ENCODE assay signal across 8 cellular contexts in genomic region chr18:50281972-50282520, GRCh38. TPM values are rescaled to one million over a fixed set of nuclear protein-coding genes. Genes with fewer than 3 reads are reported as not detected.
DNase-seq lines count a peak whose midpoint lies in the region; ATAC-seq and TF ChIP-seq lines count a peak whose summit lies in the region.

No MANE protein-coding gene starts in this region.

- no peaks in the 10 kb centered on the region for H3K9me2 ChIP-seq in GM23248 (ENCODE audit: insufficient read depth)

- H3K4me3 ChIP-seq in GM23248 (peak overlapping the region; percentile 92), WERI-Rb-1 (ENCODE audit: low read depth, low read length) (peak overlapping the region; percentile 79), heart left ventricle (peak overlapping the region; percentile 62 to 99 (median 87)), gastrocnemius medialis (peak overlapping the region; percentile 74 to 99 (median 90))

- H3K9me3 ChIP-seq in GM23248 (ENCODE audit: low read depth) (no peaks in the 10 kb centered on the region), WERI-Rb-1 (ENCODE audit: severe bottlenecking) (no peaks in the 10 kb centered on the region), heart left ventricle (no peaks in the 10 kb centered on the region), gastrocnemius medialis (no peaks in the 10 kb centered on the region)

- no peaks in the 10 kb centered on the region for H4K20me1 ChIP-seq in GM23248 (ENCODE audit: insufficient read depth)

- DNase-seq in GM23248: no peak
- DNase-seq in WERI-Rb-1: no peak
- DNase-seq in heart left ventricle: peak in 1 of 5 donors; percentile 50
- DNase-seq in gastrocnemius medialis: no peak
- DNase-seq in stimulated activated CD4-positive, alpha-beta T cell treated with anti-CD3 and anti-CD28 coated beads, Interleukin-1b, Interleukin-23, amount 100 ng/mL, for 48 hours: no peak
- no peak for DNase-seq in NCI-H526 (lab: John Stamatoyannopoulos, UW)
- DNase-seq in NCI-H69 (lab: John Stamatoyannopoulos, UW): no peak
- no peak for DNase-seq in NCI-H345 treated with DMSO at 0.1 percent for 48 hours (lab: John Stamatoyannopoulos, UW; ENCODE audit: unreplicated experiment)

- H3F3A ChIP-seq in GM23248 (ENCODE audit: insufficient read depth): 0 out of 2 replicates have a peak, but pooled peaks cover 4% of the 10 kb centered on the region

- TF ChIP-seq POLR2A in heart left ventricle (IDR thresholded peaks at IDR 0.05) (no peak), gastrocnemius medialis (IDR thresholded peaks at IDR 0.05) (no peak)

- H3K4me1 ChIP-seq in GM23248 (ENCODE audit: insufficient read depth): peaks cover 20% of the 10 kb centered on the region; the same call in 1 of the 2 replicates
- peaks cover 3 to 41% (median 24%) of the 10 kb centered on the region in 12 donors for H3K4me1 ChIP-seq in heart left ventricle
- H3K4me1 ChIP-seq in gastrocnemius medialis: peaks cover 18 to 24% of the 10 kb centered on the region in 2 donors

- peaks cover 58% of the 10 kb centered on the region for H3K79me2 ChIP-seq in GM23248 (ENCODE audit: insufficient read depth)

- peak overlapping the region; percentile 70 for H3K4me2 ChIP-seq in GM23248 (ENCODE audit: unreplicated experiment)

- in situ Hi-C loops in GM23248 (cut with MboI) (no loop called here), gastrocnemius medialis (cut with MboI; ENCODE audit: low sequenced_read_pairs in 4 of 4) (loop anchor here in 3 of 4 donors (25.0 kb wide), 4 partner anchors 470 to 905 kb away; partner anchors contain the start of genes C18orf32 (in 3 of the 3), RPL17 (in 3 of the 3), ACAA2 (in 2 of the 3) and SMAD4 (in 2 of the 3))

- H3K9ac ChIP-seq in GM23248: peak overlapping the region; percentile 94

- peak in 2 of 4 donors; percentile 0 to 2 for ATAC-seq in heart left ventricle
- ATAC-seq in gastrocnemius medialis: no peak

- WGBS in GM23248 (ENCODE audit: low coverage in 1 of 2, low lambda C conversion rate in 2 of 2, missing lambda C conversion rate in 2 of 2), 2 experiments: 34 to 40% methylated on average over 14 to 35 of the region's 35 CpGs
- 33 to 65% (median 39%) methylated on average over 18 to 35 of the region's 35 CpGs for WGBS in heart left ventricle, 4 donors

- H2AFZ ChIP-seq in GM23248: peak overlapping the region; percentile 87

- H3K27me3 ChIP-seq in GM23248 (replicated peaks; ENCODE audit: insufficient read depth): no peaks in the 10 kb centered on the region
- no peaks in the 10 kb centered on the region for H3K27me3 ChIP-seq in WERI-Rb-1 (ENCODE audit: insufficient read depth, low read depth, severe bottlenecking)
- no peaks in the 10 kb centered on the region for H3K27me3 ChIP-seq in heart left ventricle
- no peaks in the 10 kb centered on the region for H3K27me3 ChIP-seq in gastrocnemius medialis

- intact Hi-C loops in heart left ventricle (cut with DNase I): loop anchor here in 7 of 10 donors (1.0 to 10.0 kb wide), 9 partner anchors 14 to 787 kb away; partner anchors contain the start of genes CFAP53 (in 2 of the 7), RPL17 (in 2 of the 7), ACAA2 (in 1 of the 7) and ELAC1 (in 1 of the 7)
- intact Hi-C loops in gastrocnemius medialis (cut with DNase I; ENCODE audit: low total_unique reads): loop anchor here (2.0 to 10.0 kb wide), 6 partner anchors 27 to 1737 kb away; partner anchors contain the start of genes ACAA2, MEX3C, RPL17 and SKA1

- no peak for TF ChIP-seq CTCF in WERI-Rb-1 (IDR thresholded peaks at IDR 0.05; ENCODE audit: low read depth, low read length)
- no peak for TF ChIP-seq CTCF in heart left ventricle (IDR thresholded peaks at IDR 0.05)
- TF ChIP-seq CTCF in gastrocnemius medialis (IDR thresholded peaks at IDR 0.05 in 4 of 5, conservative IDR thresholded peaks at IDR 0.05 in 1 of 5): no peak

- peak overlapping the region; percentile 57 for H3K27ac ChIP-seq in GM23248
- peak overlapping the region; percentile 82 for H3K27ac ChIP-seq in WERI-Rb-1
- H3K27ac ChIP-seq in heart left ventricle: peak overlapping the region; percentile 41 to 96 (median 92)
- H3K27ac ChIP-seq in gastrocnemius medialis: peak overlapping the region; percentile 88 to 95 (median 92)

- H3K36me3 ChIP-seq in GM23248 (ENCODE audit: low read depth): peaks cover under 1% of the 10 kb centered on the region; the same call in 1 of the 2 replicates
- peaks cover 65% of the 10 kb centered on the region for H3K36me3 ChIP-seq in WERI-Rb-1
- peaks cover 0 to 62% (median 43%) of the 10 kb centered on the region in 9 donors for H3K36me3 ChIP-seq in heart left ventricle
- peaks cover 0 to 42% of the 10 kb centered on the region in 2 donors for H3K36me3 ChIP-seq in gastrocnemius medialis

RNA-seq across cellular contexts. Expression of gene MBD1, which starts 0.7 kb away (rescaled TPM):
- 60.7 and 68.0 TPM in 2 replicates for total RNA-seq in GM23248 (2014; rRNA removed; shearing (Covaris generic))
- polyA plus RNA-seq in GM23248 (2016; fragmentation: Nextera tagmentation; extraction: Ambion mirVana) (33.1 and 36.2 TPM in 2 replicates), heart left ventricle (10 to 100 TPM; 22.4 to 70.7 TPM)
- total RNA-seq in heart left ventricle (10 to 100 TPM; 43.9 to 87.7 (median 51.4) TPM), gastrocnemius medialis (100 to 1,000 TPM in 2 of 4 donors, 10 to 100 TPM in 2; 80.4 to 127 (median 103) TPM)

RNA-seq across cellular contexts. Expression of gene CXXC1, which starts 5.4 kb away (rescaled TPM):
- 37.9 and 51.2 TPM in 2 replicates for total RNA-seq in GM23248 (2014; rRNA removed; shearing (Covaris generic))
- 38.2 and 39.2 TPM in 2 replicates for polyA plus RNA-seq in GM23248 (2016; fragmentation: Nextera tagmentation; extraction: Ambion mirVana)
- total RNA-seq in heart left ventricle: 10 to 100 TPM; 18.3 to 36.7 (median 33.2) TPM
- 10 to 100 TPM; 36.2 to 39.5 TPM for polyA plus RNA-seq in heart left ventricle
- total RNA-seq in gastrocnemius medialis: 10 to 100 TPM; 21.1 to 32.0 (median 27.3) TPM

RNA-seq across cellular contexts. Expression of gene CFAP53, which starts 15.8 kb away (rescaled TPM):
- 0.11 and 0.25 TPM in 2 replicates for total RNA-seq in GM23248 (2014; rRNA removed; shearing (Covaris generic))
- 0.47 and 0.48 TPM in 2 replicates for polyA plus RNA-seq in GM23248 (2016; fragmentation: Nextera tagmentation; extraction: Ambion mirVana)
- under 1 TPM in 3 of 9 donors, not detected in 6; 0.14 to 0.62 (median 0.16) TPM for total RNA-seq in heart left ventricle
- polyA plus RNA-seq in heart left ventricle: under 1 TPM; 0.10 to 0.15 TPM
- total RNA-seq in gastrocnemius medialis: 1 to 10 TPM in 3 of 4 donors, not detected in 1; 1.3 to 1.4 (median 1.4) TPM
